23 cellular contexts compared by ENCODE assay signal in genomic region chr7:89103564-89103963, GRCh38.
"Had no signal": no experiment of that assay in that cellular context is flagged by ENCODE, and none has a peak within 500 bp of the region (broad histone marks: within the 10 kb centered on the region; RNA-seq: fewer than 3 reads in every experiment).

No MANE protein-coding gene starts in this region.

- H3K36me3 Mint-ChIP-seq: T-cell had no signal

- H3K27ac Mint-ChIP-seq: T-cell; T-helper 1 cell treated with Interleukin-12 subunit alpha and Interleukin-12 subunit beta and Interleukin-4 antibody, amounts not matched to agents 30 μg/mL and 1 μg/mL, for 36 hours had no signal

- H3K4me1 Mint-ChIP-seq: T-cell had no signal

- ATAC-seq: T-cell had no signal

- DNase-seq: KBM-7, MV-4-11, NCI-H1048, NCI-H1105, NCI-H146, NCI-H1694 treated with DMSO at 0.1 percent for 48 hours, NCI-H1930, NCI-H2081, NCI-H2107, NCI-H2171 treated with DMSO at 0.1 percent for 48 hours, NCI-H345, NCI-H446 treated with DMSO at 0.1 percent for 48 hours, NCI-H510A treated with DMSO at 0.1 percent for 48 hours, NCI-H526 treated with DMSO at 0.1 percent for 48 hours, NCI-H774, Right ventricle myocardium superior, RPMI8226, SIG-M5, SK-N-SH, SW 1271, T-cell had no signal

- H3K27ac ChIP-seq: HL-60 had no signal

- H3K4me3 Mint-ChIP-seq: T-cell; T-helper 1 cell treated with Interleukin-12 subunit alpha and Interleukin-12 subunit beta and Interleukin-4 antibody, amounts not matched to agents 30 μg/mL and 1 μg/mL, for 36 hours had no signal

- H3K4me2 ChIP-seq: SK-N-SH had no signal

- H3K9me3 ChIP-seq: SK-N-SH had no signal

- H3K9ac ChIP-seq: SK-N-SH had no signal

- H3K9me3 Mint-ChIP-seq: T-helper 1 cell treated with Interleukin-12 subunit alpha and Interleukin-12 subunit beta and Interleukin-4 antibody, amounts not matched to agents 30 μg/mL and 1 μg/mL, for 36 hours had no signal
